In genomic region chr7:1024331-1024761, GRCh38 we compare ENCODE assay signal across 10 cellular contexts. TPM values are rescaled to one million over a fixed set of nuclear protein-coding genes. Genes with fewer than 3 reads are reported as not detected.
DNase-seq lines count a peak whose midpoint lies in the region; ATAC-seq and TF ChIP-seq lines count a peak whose summit lies in the region.
"Had no signal": no experiment of that assay in that cellular context is flagged by ENCODE, and none has a peak within 500 bp of the region (broad histone marks: within the 10 kb centered on the region; RNA-seq: fewer than 3 reads in every experiment).

No MANE protein-coding gene starts in this region.

- intact Hi-C loops in CD8-positive, alpha-beta T cell (cut with DNase I, micrococcal nuclease), result no loop called here

- no peak overlapping the region for H3K4me3 ChIP-seq in NT2/D1 (ENCODE audit: insufficient read length, low read depth)
- no peak overlapping the region for H3K4me3 ChIP-seq in CD8-positive, alpha-beta T cell (ENCODE audit: low read depth, low read length)

- peaks cover 25% of the 10 kb centered on the region for H3K4me1 ChIP-seq in NT2/D1 (ENCODE audit: insufficient read depth, insufficient read length)
- H3K4me1 ChIP-seq in CD8-positive, alpha-beta T cell (ENCODE audit: insufficient read depth, low read length), result peaks cover 16% of the 10 kb centered on the region

- H3K27me3 ChIP-seq in NT2/D1 (ENCODE audit: insufficient read depth, insufficient read length), result peaks cover 9% of the 10 kb centered on the region
- H3K27me3 ChIP-seq in CD8-positive, alpha-beta T cell (ENCODE audit: insufficient read depth, low read length), result no peaks in the 10 kb centered on the region

- POLR2A ChIA-PET in CD8-positive, alpha-beta T cell (lab: Charles Lee), result no interaction called here

- H3K27ac ChIP-seq in CD8-positive, alpha-beta T cell (ENCODE audit: low read depth, low read length), result no peak overlapping the region

- peak overlapping the region; percentile 21 for H3K9ac ChIP-seq in NT2/D1 (ENCODE audit: insufficient read length, low read depth)

- ATAC-seq in GM19328 (IDR thresholded peaks at IDR 0.05; ENCODE audit: unreplicated experiment) (peak; percentile 44), HG03064 (IDR thresholded peaks at IDR 0.05; ENCODE audit: low read depth, unreplicated experiment) (peak; percentile 35)
- ATAC-seq in CD8-positive, alpha-beta T cell, result no peak

- peaks cover 67% of the 10 kb centered on the region for H3K36me3 ChIP-seq in NT2/D1 (ENCODE audit: insufficient read depth, insufficient read length, low read length)
- no peaks in the 10 kb centered on the region for H3K36me3 ChIP-seq in CD8-positive, alpha-beta T cell (ENCODE audit: insufficient read depth, low read length)

- DNase-seq in DMS79 treated with DMSO at 0.1 percent for 48 hours (lab: John Stamatoyannopoulos, UW), result peak; percentile 71
- DNase-seq in NT2/D1 (ENCODE audit: low read depth, low spot score), result no peak
- no peak for DNase-seq in CD8-positive, alpha-beta T cell
- DNase-seq in hypothalamus (lab: John Stamatoyannopoulos, UW), result no peak
- DNase-seq in activated naive CD4-positive, alpha-beta T cell treated with anti-CD3 and anti-CD28 coated beads, Interleukin-2, amount 50 U/mL, for 16 hours, result no peak
- no peak for DNase-seq in activated CD4-positive, alpha-beta T cell treated with anti-CD3 and anti-CD28 coated beads, Interleukin-2, amount 50 U/mL, for 1 hour
- DNase-seq: EL; stimulated activated CD4-positive, alpha-beta T cell treated with anti-CD3 and anti-CD28 coated beads, Interleukin-1b, Interleukin-23, amount 100 ng/mL, for 48 hours had no signal

- CTCF ChIA-PET in CD8-positive, alpha-beta T cell (lab: Charles Lee), result interaction anchor here (2.1 to 6.0 kb wide), 2 partner anchors 20 to 31 kb away, joined by 6 to 36 read pairs; partner anchors contain the start of gene GPR146

- TF ChIP-seq CTCF in CD8-positive, alpha-beta T cell (IDR thresholded peaks at IDR 0.05), result no peak

- H3K9me3 ChIP-seq in NT2/D1 (ENCODE audit: insufficient read depth, low read length), result peaks cover 5% of the 10 kb centered on the region; the same call in 1 of the 2 replicates
- H3K9me3 ChIP-seq in CD8-positive, alpha-beta T cell (ENCODE audit: low read length), result no peaks in the 10 kb centered on the region

- peaks cover 23% of the 10 kb centered on the region for H3K36me3 Mint-ChIP-seq in CD8-positive, alpha-beta T cell

- H3K27me3 Mint-ChIP-seq in CD8-positive, alpha-beta T cell (ENCODE audit: low read depth), result no peaks in the 10 kb centered on the region

- no peaks in the 10 kb centered on the region for H3K9me3 Mint-ChIP-seq in CD8-positive, alpha-beta T cell

- peaks cover 20% of the 10 kb centered on the region for H3K4me1 Mint-ChIP-seq in CD8-positive, alpha-beta T cell (ENCODE audit: low read depth)

- no peak overlapping the region for H3K4me3 Mint-ChIP-seq in CD8-positive, alpha-beta T cell

- H3K27ac Mint-ChIP-seq in CD8-positive, alpha-beta T cell, result no peak overlapping the region

RNA-seq across cellular contexts. Expression of gene GPR146, which starts 20.0 kb away (rescaled TPM):
- 1 to 10 TPM; 4.4 to 5.0 TPM for total RNA-seq in CD8-positive, alpha-beta T cell

RNA-seq across cellular contexts. Expression of gene CYP2W1, which starts 41.4 kb away (rescaled TPM):
- not detected for total RNA-seq in CD8-positive, alpha-beta T cell

RNA-seq across cellular contexts. Expression of gene COX19, which starts 49.0 kb away (rescaled TPM):
- total RNA-seq in CD8-positive, alpha-beta T cell, result 10 to 100 TPM; 40.3 to 42.4 TPM
